In genomic region chr9:3793363-3793762, GRCh38 we compare ENCODE assay signal across 18 cellular contexts.
"Had no signal": no experiment of that assay in that cellular context is flagged by ENCODE, and none has a peak within 500 bp of the region (broad histone marks: within the 10 kb centered on the region; RNA-seq: fewer than 3 reads in every experiment).

No MANE protein-coding gene starts in this region.

- FAIRE-seq: endothelial cell of umbilical vein, islet of Langerhans, TTC549 had no signal

- H3K36me3 Mint-ChIP-seq: naive B cell had no signal

- H3K27me3 ChIP-seq: adrenal gland, tibial nerve, uterus had no signal

- H3K9me3 ChIP-seq: adrenal gland, lower lobe of right lung, uterus had no signal

- DNase-seq: activated CD4-positive, alpha-beta T cell treated with anti-CD3 and anti-CD28 coated beads for 36 hours; activated CD4-positive, alpha-beta T cell treated with anti-CD3 and anti-CD28 coated beads, Interleukin-2, amount 50 U/mL, for 48 hours; activated gamma-delta T cell treated with Interleukin-2 at 50 U/mL for 16 hours; adrenal gland; effector CD4-positive, alpha-beta T cell; hippocampal formation; left cardiac atrium; lower lobe of right lung; naive B cell; stimulated activated CD4-positive, alpha-beta T cell treated with anti-CD3 and anti-CD28 coated beads, Interleukin-2, amount 100 ng/mL, for 24 hours; stimulated activated naive CD4-positive, alpha-beta T cell treated with Interleukin-2 at 50 U/mL for 16 hours; uterus had no signal

- ATAC-seq: activated CD4-positive, alpha-beta T cell treated with anti-CD3 and anti-CD28 coated beads for 36 hours; activated naive CD4-positive, alpha-beta T cell treated with anti-CD3 and anti-CD28 coated beads, Interleukin-2, amount 50 U/mL, for 72 hours had no signal

- H3K4me1 ChIP-seq: adrenal gland, lower lobe of right lung, uterus had no signal

- H3K4me3 Mint-ChIP-seq: activated CD4-positive, alpha-beta T cell treated with anti-CD3 and anti-CD28 coated beads for 36 hours; naive B cell; WTC11 had no signal

- H3K27ac ChIP-seq: adrenal gland, lower lobe of right lung, uterus had no signal

- H3K27ac Mint-ChIP-seq: activated CD4-positive, alpha-beta T cell treated with anti-CD3 and anti-CD28 coated beads for 36 hours; activated naive CD4-positive, alpha-beta T cell treated with anti-CD3 and anti-CD28 coated beads, Interleukin-2, amount 50 U/mL, for 72 hours; naive B cell; WTC11 had no signal

- H3K36me3 ChIP-seq: adrenal gland, lower lobe of right lung, tibial nerve, uterus had no signal

- H3K4me1 Mint-ChIP-seq: activated CD4-positive, alpha-beta T cell treated with anti-CD3 and anti-CD28 coated beads for 36 hours; naive B cell had no signal

- H3K4me3 ChIP-seq: adrenal gland, lower lobe of right lung, tibial nerve, uterus had no signal
